ENCODE assay signal across 13 cellular contexts in genomic region chr10:11104772-11105675, GRCh38.
DNase-seq lines count a peak whose midpoint lies in the region; ATAC-seq, FAIRE-seq and TF ChIP-seq lines count a peak whose summit lies in the region.
"Had no signal": no experiment of that assay in that cellular context is flagged by ENCODE, and none has a peak within 500 bp of the region (broad histone marks: within the 10 kb centered on the region; RNA-seq: fewer than 3 reads in every experiment).

No MANE protein-coding gene starts in this region.

- peaks cover 0 to 16% (median 14%) of the 10 kb centered on the region in 4 donors for H3K4me1 Mint-ChIP-seq in CD4-positive, CD25-positive, alpha-beta regulatory T cell

- no peaks in the 10 kb centered on the region for H3K9me3 Mint-ChIP-seq in CD4-positive, CD25-positive, alpha-beta regulatory T cell

- peaks cover 22% of the 10 kb centered on the region for H3K27me3 Mint-ChIP-seq in CD4-positive, CD25-positive, alpha-beta regulatory T cell

- no peaks in the 10 kb centered on the region for H3K36me3 ChIP-seq in CD4-positive, CD25-positive, alpha-beta regulatory T cell (ENCODE audit: control insufficient read depth, insufficient read depth, low read length)
- no peaks in the 10 kb centered on the region for H3K36me3 ChIP-seq in GM06990 (ENCODE audit: control insufficient read depth, insufficient read depth, low read length)
- H3K36me3 ChIP-seq in effector memory CD4-positive, alpha-beta T cell (ENCODE audit: control insufficient read depth, insufficient read depth, low read length) = no peaks in the 10 kb centered on the region
- H3K36me3 ChIP-seq: left lung, tibial nerve had no signal

- TF ChIP-seq CTCF in GM06990 (IDR thresholded peaks at IDR 0.05; ENCODE audit: insufficient read depth, low read length, poor library complexity, severe bottlenecking) (peak; percentile 33), NB4 (IDR thresholded peaks at IDR 0.05; ENCODE audit: low read depth, low read length) (peak; percentile 4)

- DNase-seq in CD4-positive, CD25-positive, alpha-beta regulatory T cell = peak in 2 of 3 donors; percentile 9 to 47
- DNase-seq in GM06990 (ENCODE audit: extremely low read depth, insufficient read length) (no peak), NB4 (ENCODE audit: low read depth) (peak; percentile 33), RCC 7860 (ENCODE audit: low spot score) (no peak), SW480 (ENCODE audit: low spot score) (no peak), NCI-H1105 treated with DMSO at 0.1 percent for 48 hours (lab: John Stamatoyannopoulos, UW) (no peak)
- no peak for DNase-seq in effector memory CD4-positive, alpha-beta T cell
- no peak for DNase-seq in stimulated activated CD4-positive, alpha-beta T cell treated with anti-CD3 and anti-CD28 coated beads, Interleukin-15, amount 100 ng/mL, for 24 hours
- DNase-seq: left lung, NCI-H345 had no signal

- no peaks in the 10 kb centered on the region for H3K36me3 Mint-ChIP-seq in CD4-positive, CD25-positive, alpha-beta regulatory T cell

- peak overlapping the region in 2 of 3 donors; percentile 3 to 49 for H3K27ac Mint-ChIP-seq in CD4-positive, CD25-positive, alpha-beta regulatory T cell

- peaks cover 5% of the 10 kb centered on the region for H3K27me3 ChIP-seq in CD4-positive, CD25-positive, alpha-beta regulatory T cell (ENCODE audit: control insufficient read depth, insufficient read depth, low read length)
- H3K27me3 ChIP-seq in GM06990 (replicated peaks; ENCODE audit: control insufficient read depth, insufficient read depth, low read length) = no peaks in the 10 kb centered on the region
- H3K27me3 ChIP-seq in effector memory CD4-positive, alpha-beta T cell (replicated peaks; ENCODE audit: control insufficient read depth, insufficient read depth, low read length, poor library complexity, severe bottlenecking) = no peaks in the 10 kb centered on the region
- H3K27me3 ChIP-seq: left lung, tibial nerve had no signal

- H3K4me3 ChIP-seq in CD4-positive, CD25-positive, alpha-beta regulatory T cell (ENCODE audit: low read depth, low read length) = peak overlapping the region; percentile 27
- H3K4me3 ChIP-seq in GM06990 (replicated peaks; ENCODE audit: low read depth, low read length) (no peak overlapping the region), NB4 (ENCODE audit: low read depth, low read length) (no peak overlapping the region)
- peak overlapping the region; percentile 26 for H3K4me3 ChIP-seq in effector memory CD4-positive, alpha-beta T cell (ENCODE audit: insufficient read depth, low read depth, low read length, poor library complexity, severe bottlenecking)
- H3K4me3 ChIP-seq: left lung, tibial nerve had no signal

- H3K4me3 Mint-ChIP-seq in CD4-positive, CD25-positive, alpha-beta regulatory T cell = peak overlapping the region in 2 of 4 donors; percentile 4 to 40

- no peak for FAIRE-seq in RCC 7860 (lab: Jason Lieb, UNC)
- FAIRE-seq: HepG2 had no signal

- peaks cover 16% of the 10 kb centered on the region for H3K4me1 ChIP-seq in CD4-positive, CD25-positive, alpha-beta regulatory T cell (ENCODE audit: control insufficient read depth, insufficient read depth, low read length, poor library complexity, severe bottlenecking)
- H3K4me1 ChIP-seq in effector memory CD4-positive, alpha-beta T cell (ENCODE audit: control insufficient read depth, insufficient read depth, low read length, poor library complexity, severe bottlenecking) = no peaks in the 10 kb centered on the region
- H3K4me1 ChIP-seq: left lung had no signal

- no peaks in the 10 kb centered on the region for H3K9me3 ChIP-seq in CD4-positive, CD25-positive, alpha-beta regulatory T cell (ENCODE audit: control insufficient read depth in 2 of 2, low read length in 2 of 2)
- no peaks in the 10 kb centered on the region for H3K9me3 ChIP-seq in effector memory CD4-positive, alpha-beta T cell (ENCODE audit: control insufficient read depth, low read length)
- H3K9me3 ChIP-seq: tibial nerve had no signal

- TF ChIP-seq POLR2A in NB4 (IDR thresholded peaks at IDR 0.05; ENCODE audit: extremely low read depth, insufficient read length) = no peak

- peak; percentile 31 to 50 for ATAC-seq in CD4-positive, CD25-positive, alpha-beta regulatory T cell (ENCODE audit: low read depth in 2 of 2)
- ATAC-seq: activated CD4-positive, CD25-positive, alpha-beta regulatory T cell treated with anti-CD3 and anti-CD28 coated beads, Interleukin-2, amount 50 U/mL, for 24 hours; HepG2; left lung had no signal

- H3K27ac ChIP-seq in CD4-positive, CD25-positive, alpha-beta regulatory T cell (ENCODE audit: insufficient read depth, low read length, poor library complexity, severe bottlenecking) = no peak overlapping the region
- H3K27ac ChIP-seq in effector memory CD4-positive, alpha-beta T cell (ENCODE audit: insufficient read depth, low read length, poor library complexity, severe bottlenecking) = no peak overlapping the region
- H3K27ac ChIP-seq: left lung had no signal

Comparison
In these comparisons a context has a peak if more than half of its experiments do, and no peak if none do; other contexts are left out.
1. DNase-seq: peak in CD4-positive, CD25-positive, alpha-beta regulatory T cell (2 of 3) and NB4 (single experiment); none in GM06990 (single experiment), effector memory CD4-positive, alpha-beta T cell (0 of 3), stimulated activated CD4-positive, alpha-beta T cell treated with anti-CD3 and anti-CD28 coated beads, Interleukin-15, amount 100 ng/mL, for 24 hours (single experiment), RCC 7860 (single experiment), SW480 (single experiment) and NCI-H1105 treated with DMSO at 0.1 percent for 48 hours (single experiment).
2. H3K4me3 ChIP-seq: peak in CD4-positive, CD25-positive, alpha-beta regulatory T cell (single experiment) and effector memory CD4-positive, alpha-beta T cell (single experiment); none in GM06990 (single experiment) and NB4 (single experiment).